3 cellular contexts compared by ENCODE assay signal in genomic region chr4:152854016-152854415, GRCh38.
DNase-seq lines count a peak whose midpoint lies in the region; ATAC-seq, FAIRE-seq and TF ChIP-seq lines count a peak whose summit lies in the region.
"Not testable (repeated sequence)": the region's sequence is repeated elsewhere in the genome, so short reads cannot be mapped to it uniquely, and the experiment has no call there.

No MANE protein-coding gene starts in this region.

- H3K4me2 ChIP-seq in astrocyte (ENCODE audit: low read length); K562 (ENCODE audit: insufficient read depth, low read length); HepG2 (ENCODE audit: low read depth, low read length): not testable (repeated sequence)

- not testable (repeated sequence) for ATAC-seq in K562, HepG2

- TF ChIP-seq POLR2A in K562 (conservative IDR thresholded peaks at IDR 0.05); HepG2 (IDR thresholded peaks at IDR 0.05; ENCODE audit: insufficient read depth in 1 of 2, low read depth in 2 of 2, low read length in 2 of 2): not testable (repeated sequence)

- not testable (repeated sequence) for H3K4me3 Mint-ChIP-seq in astrocyte (ENCODE audit: unreplicated experiment)

- not testable (repeated sequence) for TF ChIP-seq EP300 in K562 (IDR thresholded peaks at IDR 0.05; ENCODE audit: low read length); HepG2 (IDR thresholded peaks at IDR 0.05; ENCODE audit: low read depth in 2 of 2, low read length in 2 of 2); HepG2 (CRISPR knock-in tag; IDR thresholded peaks at IDR 0.05; ENCODE audit: borderline replicate concordance)

- H2AFZ ChIP-seq in astrocyte (ENCODE audit: low read depth, low read length); K562 (ENCODE audit: low read depth, low read length); HepG2 (ENCODE audit: low read length): not testable (repeated sequence)

- not testable (repeated sequence) for H3K9me1 ChIP-seq in K562 (ENCODE audit: control insufficient read depth, insufficient read depth, low read length)

- not testable (repeated sequence) for H3K36me3 ChIP-seq in astrocyte (ENCODE audit: insufficient read depth, low read length); K562 (ENCODE audit: control insufficient read depth, insufficient read depth, low read length); HepG2 (replicated peaks in 1 of 2; ENCODE audit: control insufficient read depth in 1 of 2, insufficient read depth in 2 of 2, low read length in 2 of 2)

- intact Hi-C loops in K562 (cut with micrococcal nuclease) = loop anchor here (10.0 kb wide), 1 partner anchor 471 kb away; no protein-coding TSS in a partner anchor
- intact Hi-C loops in HepG2 (cut with micrococcal nuclease; ENCODE audit: unreplicated experiment) = not testable (repeated sequence)

- H3K9me3 ChIP-seq in astrocyte (ENCODE audit: insufficient read depth, low read depth, low read length); K562 (replicated peaks; ENCODE audit: control insufficient read depth, insufficient read depth, low read depth, low read length): not testable (repeated sequence)
- H3K9me3 ChIP-seq in HepG2 (ENCODE audit: low read length) = peaks cover 19% of the 10 kb centered on the region

- in situ Hi-C loops in K562 (cut with MboI) = loop anchor here (10.0 kb wide), 2 partner anchors 271 to 781 kb away; no protein-coding TSS in a partner anchor
- in situ Hi-C loops in HepG2 (cut with HindIII; ENCODE audit: extremely low pct_ligation_motif_present, low pct_unique_long_range_greater_than_20kb) = not testable (repeated sequence)

- H3K4me1 ChIP-seq in astrocyte (ENCODE audit: insufficient read depth, low read length); K562 (replicated peaks in 1 of 2; ENCODE audit: control insufficient read depth in 2 of 2, insufficient read depth in 2 of 2, low read length in 2 of 2); HepG2 (ENCODE audit: insufficient read depth, low read length): not testable (repeated sequence)

- H3K79me2 ChIP-seq in astrocyte (ENCODE audit: insufficient read depth, low read length) = peaks cover 18% of the 10 kb centered on the region
- H3K79me2 ChIP-seq in K562 (ENCODE audit: control insufficient read depth, insufficient read depth, low read length); HepG2 (ENCODE audit: insufficient read depth, low read length): not testable (repeated sequence)

- POLR2A ChIA-PET in K562 (lab: Yijun Ruan, JAX); HepG2 (lab: Yijun Ruan, JAX): not testable (repeated sequence)

- not testable (repeated sequence) for TF ChIP-seq RAD21 in K562 (CRISPR knock-in tag; conservative IDR thresholded peaks at IDR 0.05 in 1 of 2, IDR thresholded peaks at IDR 0.05 in 1 of 2); HepG2 (CRISPR knock-in tag; IDR thresholded peaks at IDR 0.05)

- not testable (repeated sequence) for H3K27ac ChIP-seq in astrocyte (ENCODE audit: low read depth, low read length); K562 (ENCODE audit: extremely low read depth, low read depth, low read length); HepG2 (ENCODE audit: extremely low read length, insufficient read depth, low read length)

- not testable (repeated sequence) for H3K27me3 ChIP-seq in astrocyte (ENCODE audit: insufficient read depth, low read length); K562 (ENCODE audit: control insufficient read depth in 2 of 2, insufficient read depth in 2 of 2, low read length in 2 of 2); HepG2 (ENCODE audit: control insufficient read depth in 1 of 2, insufficient read depth in 2 of 2, low read length in 2 of 2)

- CTCF ChIA-PET in K562 (lab: Yijun Ruan, JAX; ENCODE audit: low intra/inter-chr PET ratio); HepG2 (lab: Yijun Ruan, JAX; ENCODE audit: low intra/inter-chr PET ratio, low total read pairs): not testable (repeated sequence)

- TF ChIP-seq CTCF in astrocyte (IDR thresholded peaks at IDR 0.05; ENCODE audit: insufficient read depth, low read depth, low read length); K562 (IDR thresholded peaks at IDR 0.05 in 2 of 3, conservative IDR thresholded peaks at IDR 0.05 in 1 of 3; ENCODE audit: insufficient read depth in 2 of 3, low read depth in 1 of 3, low read length in 3 of 3); HepG2 (CRISPR knock-in tag; IDR thresholded peaks at IDR 0.05): not testable (repeated sequence)

- 83% methylated on average over 5 of the region's 5 CpGs for WGBS in K562 (ENCODE audit: insufficient coverage, low coverage, missing lambda C conversion rate)
- WGBS in HepG2 (ENCODE audit: low lambda C conversion rate) = 96% methylated on average over 5 of the region's 5 CpGs

- H3K27me3 Mint-ChIP-seq in astrocyte (ENCODE audit: low read depth, unreplicated experiment) = not testable (repeated sequence)

- peaks cover 24% of the 10 kb centered on the region for H4K20me1 ChIP-seq in astrocyte (ENCODE audit: insufficient read depth, low read length)
- not testable (repeated sequence) for H4K20me1 ChIP-seq in K562 (replicated peaks; ENCODE audit: control insufficient read depth, insufficient read depth, low read length); HepG2 (ENCODE audit: insufficient read depth, low read length)

- H3K9me3 Mint-ChIP-seq in astrocyte (ENCODE audit: unreplicated experiment) = peaks cover 17% of the 10 kb centered on the region

- H3K9ac ChIP-seq in astrocyte (ENCODE audit: low read length); K562 (ENCODE audit: insufficient read depth in 1 of 2, low read depth in 2 of 2, low read length in 2 of 2); HepG2 (ENCODE audit: insufficient read depth, low read depth, low read length): not testable (repeated sequence)

- DNase-seq in astrocyte (ENCODE audit: low read depth); K562 (ENCODE audit: extremely low read depth in 1 of 4, low spot score in 3 of 4); HepG2 (ENCODE audit: low spot score): not testable (repeated sequence)

- H3K4me1 Mint-ChIP-seq in astrocyte (ENCODE audit: low read depth, unreplicated experiment) = peaks cover 16% of the 10 kb centered on the region

- H3K4me3 ChIP-seq in astrocyte (ENCODE audit: insufficient read depth, low read depth, low read length); K562; HepG2 (replicated peaks in 1 of 3; ENCODE audit: insufficient read depth in 1 of 3, low read depth in 2 of 3, low read length in 3 of 3): not testable (repeated sequence)

- not testable (repeated sequence) for BruUV-seq in K562 (replicated peaks; lab: Mats Ljungman, UMichigan); HepG2 (replicated peaks; lab: Mats Ljungman, UMichigan)

- peak overlapping the region; percentile 6 for H3K27ac Mint-ChIP-seq in astrocyte (ENCODE audit: unreplicated experiment)

- FAIRE-seq in astrocyte (lab: Jason Lieb, UNC); K562 (lab: Jason Lieb, UNC); HepG2 (lab: Jason Lieb, UNC): not testable (repeated sequence)

- H3K36me3 Mint-ChIP-seq in astrocyte (ENCODE audit: low read depth, unreplicated experiment) = peaks cover 10% of the 10 kb centered on the region

TF ChIP-seq in K562, 482 proteins besides CTCF, POLR2A, EP300 and RAD21:
- TF ChIP-seq ZNF280A (IDR thresholded peaks at IDR 0.05; ENCODE audit: low read depth, partially characterized antibody) = peak; percentile 26

TF ChIP-seq in HepG2, 621 proteins besides CTCF, POLR2A, EP300 and RAD21:
- TF ChIP-seq ZNF160 (CRISPR knock-in tag; IDR thresholded peaks at IDR 0.05) = peak; percentile 99
